Comparison of ENCODE assay signal across 1 cellular context in the genomic region with DNA sequence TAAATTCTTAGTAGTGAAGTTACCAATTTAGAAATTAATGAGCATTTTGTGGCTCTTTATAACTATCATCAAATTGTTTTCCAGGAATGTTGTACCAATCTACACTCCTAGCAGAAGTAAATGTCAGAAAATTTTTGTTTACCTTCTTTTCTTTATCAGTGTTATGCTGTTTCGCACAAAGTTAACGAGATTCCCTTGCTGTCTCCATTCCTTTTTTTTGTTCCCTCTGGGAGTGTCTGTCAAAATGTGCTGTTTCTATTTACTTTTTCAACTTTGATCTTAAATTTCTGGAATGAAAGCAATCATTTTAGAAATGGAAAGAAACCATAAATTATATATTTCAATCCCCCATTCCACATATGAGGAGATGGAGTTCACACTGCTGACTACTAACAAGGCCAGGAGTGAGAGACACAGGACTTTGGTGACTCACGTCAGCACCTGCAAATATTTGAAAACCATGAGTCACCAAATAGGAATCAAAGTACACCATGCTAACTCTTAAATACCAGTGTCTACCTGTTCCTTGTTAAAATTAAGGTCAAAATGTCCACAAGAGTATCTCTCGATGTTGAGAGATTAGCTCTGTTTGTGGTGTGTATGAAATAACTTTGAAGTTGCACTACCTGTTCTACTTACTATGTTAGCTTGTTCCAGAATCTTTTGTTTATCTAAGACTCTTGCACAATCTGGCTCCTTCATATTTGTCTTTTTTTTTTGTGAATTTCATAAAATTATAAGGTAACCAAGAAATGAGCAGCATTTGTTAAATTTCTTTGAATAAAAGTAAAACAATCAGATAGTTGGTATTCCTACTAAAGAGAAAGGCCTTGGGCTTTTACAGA.
TF ChIP-seq lines count a peak whose summit lies in the region.

No MANE protein-coding gene starts in this region.

TF ChIP-seq in HepG2, 621 proteins besides CTCF, POLR2A, EP300 and RAD21 (continued from another document and continues in another):
- TF ChIP-seq TAF15 (IDR thresholded peaks at IDR 0.05; ENCODE audit: low read depth, low read length, poor library complexity, severe bottlenecking) (no peak), ZKSCAN1 (IDR thresholded peaks at IDR 0.05; ENCODE audit: low read length) (no peak), GFI1 (CRISPR knock-in tag; IDR thresholded peaks at IDR 0.05; ENCODE audit: borderline replicate concordance) (peak; percentile 87), ZNF720 (CRISPR knock-in tag; IDR thresholded peaks at IDR 0.05) (no peak), ZNF232 (CRISPR knock-in tag; IDR thresholded peaks at IDR 0.05; ENCODE audit: borderline replicate concordance) (no peak), SRSF4 (IDR thresholded peaks at IDR 0.05; ENCODE audit: low read depth, low read length, poor library complexity, severe bottlenecking) (no peak), HNRNPUL1 (IDR thresholded peaks at IDR 0.05; ENCODE audit: low read depth, low read length) (no peak), ZBTB7B (CRISPR knock-in tag; IDR thresholded peaks at IDR 0.05) (no peak), ISX (CRISPR knock-in tag; conservative IDR thresholded peaks at IDR 0.05) (no peak), PCBP1 (IDR thresholded peaks at IDR 0.05; ENCODE audit: borderline replicate concordance, low read depth, low read length) (no peak), CEBPG (CRISPR knock-in tag; IDR thresholded peaks at IDR 0.05) (peak; percentile 94), ZNF282 (IDR thresholded peaks at IDR 0.05; ENCODE audit: partially characterized antibody) (no peak), RBM22 (optimal IDR thresholded peaks at IDR 0.05; ENCODE audit: low read length) (no peak), MAFF (IDR thresholded peaks at IDR 0.05; ENCODE audit: low read depth, low read length) (peak; percentile 66), SP4 (CRISPR knock-in tag; IDR thresholded peaks at IDR 0.05) (no peak), MED1 (CRISPR knock-in tag; IDR thresholded peaks at IDR 0.05) (peak; percentile 95), FOXM1 (CRISPR knock-in tag; IDR thresholded peaks at IDR 0.05) (no peak), SRF (IDR thresholded peaks at IDR 0.05; ENCODE audit: low read depth, low read length) (no peak), DNMT3B (CRISPR knock-in tag; conservative IDR thresholded peaks at IDR 0.05) (no peak; the same call in 1 of the 2 replicates), SCMH1 (CRISPR knock-in tag; IDR thresholded peaks at IDR 0.05; ENCODE audit: borderline replicate concordance) (no peak), PLRG1 (conservative IDR thresholded peaks at IDR 0.05) (no peak), EEA1 (CRISPR knock-in tag; IDR thresholded peaks at IDR 0.05; ENCODE audit: borderline replicate concordance) (no peak)
- TF ChIP-seq, protein P1, sequence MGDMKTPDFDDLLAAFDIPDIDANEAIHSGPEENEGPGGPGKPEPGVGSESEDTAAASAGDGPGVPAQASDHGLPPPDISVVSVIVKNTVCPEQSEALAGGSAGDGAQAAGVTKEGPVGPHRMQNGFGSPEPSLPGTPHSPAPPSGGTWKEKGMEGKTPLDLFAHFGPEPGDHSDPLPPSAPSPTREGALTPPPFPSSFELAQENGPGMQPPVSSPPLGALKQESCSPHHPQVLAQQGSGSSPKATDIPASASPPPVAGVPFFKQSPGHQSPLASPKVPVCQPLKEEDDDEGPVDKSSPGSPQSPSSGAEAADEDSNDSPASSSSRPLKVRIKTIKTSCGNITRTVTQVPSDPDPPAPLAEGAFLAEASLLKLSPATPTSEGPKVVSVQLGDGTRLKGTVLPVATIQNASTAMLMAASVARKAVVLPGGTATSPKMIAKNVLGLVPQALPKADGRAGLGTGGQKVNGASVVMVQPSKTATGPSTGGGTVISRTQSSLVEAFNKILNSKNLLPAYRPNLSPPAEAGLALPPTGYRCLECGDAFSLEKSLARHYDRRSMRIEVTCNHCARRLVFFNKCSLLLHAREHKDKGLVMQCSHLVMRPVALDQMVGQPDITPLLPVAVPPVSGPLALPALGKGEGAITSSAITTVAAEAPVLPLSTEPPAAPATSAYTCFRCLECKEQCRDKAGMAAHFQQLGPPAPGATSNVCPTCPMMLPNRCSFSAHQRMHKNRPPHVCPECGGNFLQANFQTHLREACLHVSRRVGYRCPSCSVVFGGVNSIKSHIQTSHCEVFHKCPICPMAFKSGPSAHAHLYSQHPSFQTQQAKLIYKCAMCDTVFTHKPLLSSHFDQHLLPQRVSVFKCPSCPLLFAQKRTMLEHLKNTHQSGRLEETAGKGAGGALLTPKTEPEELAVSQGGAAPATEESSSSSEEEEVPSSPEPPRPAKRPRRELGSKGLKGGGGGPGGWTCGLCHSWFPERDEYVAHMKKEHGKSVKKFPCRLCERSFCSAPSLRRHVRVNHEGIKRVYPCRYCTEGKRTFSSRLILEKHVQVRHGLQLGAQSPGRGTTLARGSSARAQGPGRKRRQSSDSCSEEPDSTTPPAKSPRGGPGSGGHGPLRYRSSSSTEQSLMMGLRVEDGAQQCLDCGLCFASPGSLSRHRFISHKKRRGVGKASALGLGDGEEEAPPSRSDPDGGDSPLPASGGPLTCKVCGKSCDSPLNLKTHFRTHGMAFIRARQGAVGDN (CRISPR knock-in tag; IDR thresholded peaks at IDR 0.05) = no peak
- TF ChIP-seq, protein P2, sequence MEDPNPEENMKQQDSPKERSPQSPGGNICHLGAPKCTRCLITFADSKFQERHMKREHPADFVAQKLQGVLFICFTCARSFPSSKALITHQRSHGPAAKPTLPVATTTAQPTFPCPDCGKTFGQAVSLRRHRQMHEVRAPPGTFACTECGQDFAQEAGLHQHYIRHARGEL (CRISPR knock-in tag; IDR thresholded peaks at IDR 0.05) = no peak
- TF ChIP-seq, protein P3, sequence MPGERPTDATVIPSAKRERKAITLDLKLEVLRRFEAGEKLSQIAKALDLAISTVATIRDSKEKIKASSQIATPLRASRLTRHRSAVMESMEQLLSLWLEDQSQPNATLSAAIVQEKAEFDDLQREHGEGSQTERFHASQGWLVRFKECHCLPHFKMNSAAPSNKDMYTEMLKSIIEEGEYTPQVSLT (CRISPR knock-in tag; IDR thresholded peaks at IDR 0.05; ENCODE audit: borderline replicate concordance, low read depth) = no peak
- TF ChIP-seq, protein P4, sequence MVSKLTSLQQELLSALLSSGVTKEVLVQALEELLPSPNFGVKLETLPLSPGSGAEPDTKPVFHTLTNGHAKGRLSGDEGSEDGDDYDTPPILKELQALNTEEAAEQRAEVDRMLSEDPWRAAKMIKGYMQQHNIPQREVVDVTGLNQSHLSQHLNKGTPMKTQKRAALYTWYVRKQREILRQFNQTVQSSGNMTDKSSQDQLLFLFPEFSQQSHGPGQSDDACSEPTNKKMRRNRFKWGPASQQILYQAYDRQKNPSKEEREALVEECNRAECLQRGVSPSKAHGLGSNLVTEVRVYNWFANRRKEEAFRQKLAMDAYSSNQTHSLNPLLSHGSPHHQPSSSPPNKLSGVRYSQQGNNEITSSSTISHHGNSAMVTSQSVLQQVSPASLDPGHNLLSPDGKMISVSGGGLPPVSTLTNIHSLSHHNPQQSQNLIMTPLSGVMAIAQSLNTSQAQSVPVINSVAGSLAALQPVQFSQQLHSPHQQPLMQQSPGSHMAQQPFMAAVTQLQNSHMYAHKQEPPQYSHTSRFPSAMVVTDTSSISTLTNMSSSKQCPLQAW (CRISPR knock-in tag; IDR thresholded peaks at IDR 0.05) = no peak
- TF ChIP-seq, protein P5, sequence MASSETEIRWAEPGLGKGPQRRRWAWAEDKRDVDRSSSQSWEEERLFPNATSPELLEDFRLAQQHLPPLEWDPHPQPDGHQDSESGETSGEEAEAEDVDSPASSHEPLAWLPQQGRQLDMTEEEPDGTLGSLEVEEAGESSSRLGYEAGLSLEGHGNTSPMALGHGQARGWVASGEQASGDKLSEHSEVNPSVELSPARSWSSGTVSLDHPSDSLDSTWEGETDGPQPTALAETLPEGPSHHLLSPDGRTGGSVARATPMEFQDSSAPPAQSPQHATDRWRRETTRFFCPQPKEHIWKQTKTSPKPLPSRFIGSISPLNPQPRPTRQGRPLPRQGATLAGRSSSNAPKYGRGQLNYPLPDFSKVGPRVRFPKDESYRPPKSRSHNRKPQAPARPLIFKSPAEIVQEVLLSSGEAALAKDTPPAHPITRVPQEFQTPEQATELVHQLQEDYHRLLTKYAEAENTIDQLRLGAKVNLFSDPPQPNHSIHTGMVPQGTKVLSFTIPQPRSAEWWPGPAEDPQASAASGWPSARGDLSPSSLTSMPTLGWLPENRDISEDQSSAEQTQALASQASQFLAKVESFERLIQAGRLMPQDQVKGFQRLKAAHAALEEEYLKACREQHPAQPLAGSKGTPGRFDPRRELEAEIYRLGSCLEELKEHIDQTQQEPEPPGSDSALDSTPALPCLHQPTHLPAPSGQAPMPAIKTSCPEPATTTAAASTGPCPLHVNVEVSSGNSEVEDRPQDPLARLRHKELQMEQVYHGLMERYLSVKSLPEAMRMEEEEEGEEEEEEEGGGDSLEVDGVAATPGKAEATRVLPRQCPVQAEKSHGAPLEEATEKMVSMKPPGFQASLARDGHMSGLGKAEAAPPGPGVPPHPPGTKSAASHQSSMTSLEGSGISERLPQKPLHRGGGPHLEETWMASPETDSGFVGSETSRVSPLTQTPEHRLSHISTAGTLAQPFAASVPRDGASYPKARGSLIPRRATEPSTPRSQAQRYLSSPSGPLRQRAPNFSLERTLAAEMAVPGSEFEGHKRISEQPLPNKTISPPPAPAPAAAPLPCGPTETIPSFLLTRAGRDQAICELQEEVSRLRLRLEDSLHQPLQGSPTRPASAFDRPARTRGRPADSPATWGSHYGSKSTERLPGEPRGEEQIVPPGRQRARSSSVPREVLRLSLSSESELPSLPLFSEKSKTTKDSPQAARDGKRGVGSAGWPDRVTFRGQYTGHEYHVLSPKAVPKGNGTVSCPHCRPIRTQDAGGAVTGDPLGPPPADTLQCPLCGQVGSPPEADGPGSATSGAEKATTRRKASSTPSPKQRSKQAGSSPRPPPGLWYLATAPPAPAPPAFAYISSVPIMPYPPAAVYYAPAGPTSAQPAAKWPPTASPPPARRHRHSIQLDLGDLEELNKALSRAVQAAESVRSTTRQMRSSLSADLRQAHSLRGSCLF (CRISPR knock-in tag; IDR thresholded peaks at IDR 0.05; ENCODE audit: borderline replicate concordance) = no peak
- TF ChIP-seq, protein P6, sequence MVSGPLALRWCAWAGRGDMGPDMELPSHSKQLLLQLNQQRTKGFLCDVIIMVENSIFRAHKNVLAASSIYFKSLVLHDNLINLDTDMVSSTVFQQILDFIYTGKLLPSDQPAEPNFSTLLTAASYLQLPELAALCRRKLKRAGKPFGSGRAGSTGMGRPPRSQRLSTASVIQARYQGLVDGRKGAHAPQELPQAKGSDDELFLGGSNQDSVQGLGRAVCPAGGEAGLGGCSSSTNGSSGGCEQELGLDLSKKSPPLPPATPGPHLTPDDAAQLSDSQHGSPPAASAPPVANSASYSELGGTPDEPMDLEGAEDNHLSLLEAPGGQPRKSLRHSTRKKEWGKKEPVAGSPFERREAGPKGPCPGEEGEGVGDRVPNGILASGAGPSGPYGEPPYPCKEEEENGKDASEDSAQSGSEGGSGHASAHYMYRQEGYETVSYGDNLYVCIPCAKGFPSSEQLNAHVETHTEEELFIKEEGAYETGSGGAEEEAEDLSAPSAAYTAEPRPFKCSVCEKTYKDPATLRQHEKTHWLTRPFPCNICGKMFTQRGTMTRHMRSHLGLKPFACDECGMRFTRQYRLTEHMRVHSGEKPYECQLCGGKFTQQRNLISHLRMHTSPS (CRISPR knock-in tag; IDR thresholded peaks at IDR 0.05; ENCODE audit: low read depth) = no peak
- TF ChIP-seq, protein P7, sequence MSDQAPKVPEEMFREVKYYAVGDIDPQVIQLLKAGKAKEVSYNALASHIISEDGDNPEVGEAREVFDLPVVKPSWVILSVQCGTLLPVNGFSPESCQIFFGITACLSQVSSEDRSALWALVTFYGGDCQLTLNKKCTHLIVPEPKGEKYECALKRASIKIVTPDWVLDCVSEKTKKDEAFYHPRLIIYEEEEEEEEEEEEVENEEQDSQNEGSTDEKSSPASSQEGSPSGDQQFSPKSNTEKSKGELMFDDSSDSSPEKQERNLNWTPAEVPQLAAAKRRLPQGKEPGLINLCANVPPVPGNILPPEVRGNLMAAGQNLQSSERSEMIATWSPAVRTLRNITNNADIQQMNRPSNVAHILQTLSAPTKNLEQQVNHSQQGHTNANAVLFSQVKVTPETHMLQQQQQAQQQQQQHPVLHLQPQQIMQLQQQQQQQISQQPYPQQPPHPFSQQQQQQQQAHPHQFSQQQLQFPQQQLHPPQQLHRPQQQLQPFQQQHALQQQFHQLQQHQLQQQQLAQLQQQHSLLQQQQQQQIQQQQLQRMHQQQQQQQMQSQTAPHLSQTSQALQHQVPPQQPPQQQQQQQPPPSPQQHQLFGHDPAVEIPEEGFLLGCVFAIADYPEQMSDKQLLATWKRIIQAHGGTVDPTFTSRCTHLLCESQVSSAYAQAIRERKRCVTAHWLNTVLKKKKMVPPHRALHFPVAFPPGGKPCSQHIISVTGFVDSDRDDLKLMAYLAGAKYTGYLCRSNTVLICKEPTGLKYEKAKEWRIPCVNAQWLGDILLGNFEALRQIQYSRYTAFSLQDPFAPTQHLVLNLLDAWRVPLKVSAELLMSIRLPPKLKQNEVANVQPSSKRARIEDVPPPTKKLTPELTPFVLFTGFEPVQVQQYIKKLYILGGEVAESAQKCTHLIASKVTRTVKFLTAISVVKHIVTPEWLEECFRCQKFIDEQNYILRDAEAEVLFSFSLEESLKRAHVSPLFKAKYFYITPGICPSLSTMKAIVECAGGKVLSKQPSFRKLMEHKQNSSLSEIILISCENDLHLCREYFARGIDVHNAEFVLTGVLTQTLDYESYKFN (CRISPR knock-in tag; conservative IDR thresholded peaks at IDR 0.05) = peak; percentile 96
- TF ChIP-seq, protein P8, sequence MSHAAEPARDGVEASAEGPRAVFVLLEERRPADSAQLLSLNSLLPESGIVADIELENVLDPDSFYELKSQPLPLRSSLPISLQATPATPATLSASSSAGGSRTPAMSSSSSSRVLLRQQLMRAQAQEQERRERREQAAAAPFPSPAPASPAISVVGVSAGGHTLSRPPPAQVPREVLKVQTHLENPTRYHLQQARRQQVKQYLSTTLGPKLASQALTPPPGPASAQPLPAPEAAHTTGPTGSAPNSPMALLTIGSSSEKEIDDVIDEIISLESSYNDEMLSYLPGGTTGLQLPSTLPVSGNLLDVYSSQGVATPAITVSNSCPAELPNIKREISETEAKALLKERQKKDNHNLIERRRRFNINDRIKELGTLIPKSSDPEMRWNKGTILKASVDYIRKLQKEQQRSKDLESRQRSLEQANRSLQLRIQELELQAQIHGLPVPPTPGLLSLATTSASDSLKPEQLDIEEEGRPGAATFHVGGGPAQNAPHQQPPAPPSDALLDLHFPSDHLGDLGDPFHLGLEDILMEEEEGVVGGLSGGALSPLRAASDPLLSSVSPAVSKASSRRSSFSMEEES (CRISPR knock-in tag; IDR thresholded peaks at IDR 0.05) = peak; percentile 63; the same call in 1 of the 2 replicates
- TF ChIP-seq, protein P9, sequence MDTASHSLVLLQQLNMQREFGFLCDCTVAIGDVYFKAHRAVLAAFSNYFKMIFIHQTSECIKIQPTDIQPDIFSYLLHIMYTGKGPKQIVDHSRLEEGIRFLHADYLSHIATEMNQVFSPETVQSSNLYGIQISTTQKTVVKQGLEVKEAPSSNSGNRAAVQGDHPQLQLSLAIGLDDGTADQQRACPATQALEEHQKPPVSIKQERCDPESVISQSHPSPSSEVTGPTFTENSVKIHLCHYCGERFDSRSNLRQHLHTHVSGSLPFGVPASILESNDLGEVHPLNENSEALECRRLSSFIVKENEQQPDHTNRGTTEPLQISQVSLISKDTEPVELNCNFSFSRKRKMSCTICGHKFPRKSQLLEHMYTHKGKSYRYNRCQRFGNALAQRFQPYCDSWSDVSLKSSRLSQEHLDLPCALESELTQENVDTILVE (CRISPR knock-in tag; IDR thresholded peaks at IDR 0.05) = no peak
